ENCODE assay signal across 19 cellular contexts in genomic region chr2:236654496-236654895, GRCh38.
"Had no signal": no experiment of that assay in that cellular context is flagged by ENCODE, and none has a peak within 500 bp of the region (broad histone marks: within the 10 kb centered on the region; RNA-seq: fewer than 3 reads in every experiment).

No MANE protein-coding gene starts in this region.

- H3K4me3 Mint-ChIP-seq: activated CD4-positive, alpha-beta T cell treated with anti-CD3 and anti-CD28 coated beads, Interleukin-2, amount 10 ng/mL, durations not matched to agents 24 days and 14 days; activated CD8-positive, alpha-beta T cell treated with anti-CD3 and anti-CD28 coated beads, Interleukin-2, amount 10 ng/mL, durations not matched to agents 7 days and 5 days; activated naive CD4-positive, alpha-beta T cell treated with anti-CD3 and anti-CD28 coated beads for 36 hours; activated naive CD8-positive, alpha-beta T cell treated with anti-CD3 and anti-CD28 coated beads, Interleukin-2, amount 10 ng/mL, durations not matched to agents 7 days and 5 days; activated T-cell treated with anti-CD3 and anti-CD28 coated beads, Interleukin-2, amount 50 U/mL, for 72 hours; naive thymus-derived CD8-positive, alpha-beta T cell; neural progenitor cell; stimulated activated memory B cell treated with anti-CD40 and anti-IgM and Interleukin-4, amounts not matched to agents 10 μg/mL and 1 μg/mL and 100 μg/mL, for 72 hours had no signal

- H3K36me3 ChIP-seq: breast epithelium, colonic mucosa, heart right ventricle, lower lobe of right lung, neural progenitor cell, prostate gland, upper lobe of right lung had no signal

- DNase-seq: activated CD4-positive, alpha-beta T cell treated with anti-CD3 and anti-CD28 coated beads, Interleukin-2, amount 10 ng/mL, durations not matched to agents 24 days and 14 days; activated CD8-positive, alpha-beta T cell treated with anti-CD3 and anti-CD28 coated beads, Interleukin-2, amount 10 ng/mL, durations not matched to agents 7 days and 5 days; activated effector memory CD4-positive, alpha-beta T cell treated with Interleukin-2 at 50 U/mL for 16 hours; activated naive CD4-positive, alpha-beta T cell treated with anti-CD3 and anti-CD28 coated beads for 36 hours; activated naive CD8-positive, alpha-beta T cell treated with anti-CD3 and anti-CD28 coated beads, Interleukin-2, amount 10 ng/mL, durations not matched to agents 7 days and 5 days; activated T-cell treated with anti-CD3 and anti-CD28 coated beads, Interleukin-2, amount 50 U/mL, for 72 hours; amniotic stem cell; colonic mucosa; heart right ventricle; left colon; lower lobe of right lung; naive thymus-derived CD8-positive, alpha-beta T cell; stimulated activated CD4-positive, alpha-beta T cell treated with anti-CD3 and anti-CD28 coated beads, Interleukin-2, amount 100 ng/mL, for 24 hours; upper lobe of right lung had no signal

- H3K4me2 ChIP-seq: neural progenitor cell had no signal

- H3K9ac ChIP-seq: neural progenitor cell had no signal

- H3K27ac Mint-ChIP-seq: activated CD4-positive, alpha-beta T cell treated with anti-CD3 and anti-CD28 coated beads, Interleukin-2, amount 10 ng/mL, durations not matched to agents 24 days and 14 days; activated CD8-positive, alpha-beta T cell treated with anti-CD3 and anti-CD28 coated beads, Interleukin-2, amount 10 ng/mL, durations not matched to agents 7 days and 5 days; activated naive CD4-positive, alpha-beta T cell treated with anti-CD3 and anti-CD28 coated beads for 36 hours; activated naive CD8-positive, alpha-beta T cell treated with anti-CD3 and anti-CD28 coated beads, Interleukin-2, amount 10 ng/mL, durations not matched to agents 7 days and 5 days; activated T-cell treated with anti-CD3 and anti-CD28 coated beads, Interleukin-2, amount 50 U/mL, for 72 hours; naive thymus-derived CD8-positive, alpha-beta T cell; neural progenitor cell; stimulated activated memory B cell treated with anti-CD40 and anti-IgM and Interleukin-4, amounts not matched to agents 10 μg/mL and 1 μg/mL and 100 μg/mL, for 72 hours had no signal

- H3K36me3 Mint-ChIP-seq: activated naive CD8-positive, alpha-beta T cell treated with anti-CD3 and anti-CD28 coated beads, Interleukin-2, amount 10 ng/mL, durations not matched to agents 7 days and 5 days; neural progenitor cell; stimulated activated memory B cell treated with anti-CD40 and anti-IgM and Interleukin-4, amounts not matched to agents 10 μg/mL and 1 μg/mL and 100 μg/mL, for 72 hours had no signal

- H3K27me3 ChIP-seq: breast epithelium, colonic mucosa, neural progenitor cell, upper lobe of right lung had no signal

- H3K9me3 ChIP-seq: breast epithelium, colonic mucosa, lower lobe of right lung, prostate gland, upper lobe of right lung had no signal

- H3K9me3 Mint-ChIP-seq: activated naive CD8-positive, alpha-beta T cell treated with anti-CD3 and anti-CD28 coated beads, Interleukin-2, amount 10 ng/mL, durations not matched to agents 7 days and 5 days had no signal

- H3K4me3 ChIP-seq: breast epithelium, colonic mucosa, heart right ventricle, lower lobe of right lung, neural progenitor cell, prostate gland, skin epidermis, upper lobe of right lung had no signal

- H3K27ac ChIP-seq: breast epithelium, colonic mucosa, heart right ventricle, lower lobe of right lung, neural progenitor cell, prostate gland, upper lobe of right lung had no signal

- H3K4me1 ChIP-seq: breast epithelium, colonic mucosa, lower lobe of right lung, neural progenitor cell, prostate gland, upper lobe of right lung had no signal

- H3K4me1 Mint-ChIP-seq: activated CD4-positive, alpha-beta T cell treated with anti-CD3 and anti-CD28 coated beads, Interleukin-2, amount 10 ng/mL, durations not matched to agents 24 days and 14 days; activated naive CD8-positive, alpha-beta T cell treated with anti-CD3 and anti-CD28 coated beads, Interleukin-2, amount 10 ng/mL, durations not matched to agents 7 days and 5 days; naive thymus-derived CD8-positive, alpha-beta T cell; stimulated activated memory B cell treated with anti-CD40 and anti-IgM and Interleukin-4, amounts not matched to agents 10 μg/mL and 1 μg/mL and 100 μg/mL, for 72 hours had no signal
